In the genomic region with DNA sequence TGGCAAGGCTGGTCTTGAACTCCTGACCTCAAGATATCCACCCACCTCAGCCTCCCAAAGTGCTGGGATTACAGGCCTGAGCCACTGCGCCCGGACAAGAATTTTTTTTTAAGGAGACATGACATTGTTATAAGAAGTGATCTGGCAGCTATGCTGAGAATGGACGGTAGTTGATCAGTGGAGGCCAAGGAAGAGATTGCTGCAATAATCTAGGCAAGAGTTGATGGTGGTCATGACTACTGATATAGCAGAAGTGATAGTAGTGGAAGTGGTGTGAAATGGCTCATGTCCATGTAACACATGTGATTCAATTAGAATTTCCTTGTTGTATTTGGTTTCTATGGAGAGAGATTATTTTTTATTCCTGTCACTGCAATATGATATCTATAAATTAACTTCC, we compare ENCODE assay signal across 34 cellular contexts.
"Had no signal": no experiment of that assay in that cellular context is flagged by ENCODE, and none has a peak within 500 bp of the region (broad histone marks: within the 10 kb centered on the region; RNA-seq: fewer than 3 reads in every experiment).

No MANE protein-coding gene starts in this region.

- H3K4me2 ChIP-seq: KMS-11 had no signal

- H3K27me3 ChIP-seq: MG63 had no signal

- DNase-seq: Karpas-422, Kasumi-1, KG1, MG63, MM.1S, NCI-H1048, NCI-H1092, NCI-H1092 treated with DMSO at 0.1 percent for 48 hours, NCI-H1105, NCI-H1105 treated with DMSO at 0.1 percent for 48 hours, NCI-H1417, NCI-H1417 treated with DMSO at 0.1 percent for 48 hours, NCI-H1436, NCI-H1436 treated with DMSO at 0.1 percent for 48 hours, NCI-H146, NCI-H1694, NCI-H1694 treated with DMSO at 0.1 percent for 48 hours, NCI-H187, NCI-H187 treated with DMSO at 0.1 percent for 48 hours, NCI-H1930, NCI-H2029, NCI-H2029 treated with DMSO at 0.1 percent for 48 hours, NCI-H2081, NCI-H2081 treated with DMSO at 0.1 percent for 48 hours, NCI-H2107, NCI-H2171, NCI-H2171 treated with DMSO at 0.1 percent for 48 hours, NCI-H2227 treated with DMSO at 0.1 percent for 48 hours, NCI-H226, NCI-H345, NCI-H446, NCI-H446 treated with DMSO at 0.1 percent for 48 hours, NCI-H510A had no signal

- H3K9me3 ChIP-seq: MG63 had no signal

- H3K27ac ChIP-seq: KMS-11 had no signal

- H3K9ac ChIP-seq: KMS-11 had no signal

- H3K4me3 ChIP-seq: MG63 had no signal
